10 cellular contexts compared by ENCODE assay signal in the genomic region with DNA sequence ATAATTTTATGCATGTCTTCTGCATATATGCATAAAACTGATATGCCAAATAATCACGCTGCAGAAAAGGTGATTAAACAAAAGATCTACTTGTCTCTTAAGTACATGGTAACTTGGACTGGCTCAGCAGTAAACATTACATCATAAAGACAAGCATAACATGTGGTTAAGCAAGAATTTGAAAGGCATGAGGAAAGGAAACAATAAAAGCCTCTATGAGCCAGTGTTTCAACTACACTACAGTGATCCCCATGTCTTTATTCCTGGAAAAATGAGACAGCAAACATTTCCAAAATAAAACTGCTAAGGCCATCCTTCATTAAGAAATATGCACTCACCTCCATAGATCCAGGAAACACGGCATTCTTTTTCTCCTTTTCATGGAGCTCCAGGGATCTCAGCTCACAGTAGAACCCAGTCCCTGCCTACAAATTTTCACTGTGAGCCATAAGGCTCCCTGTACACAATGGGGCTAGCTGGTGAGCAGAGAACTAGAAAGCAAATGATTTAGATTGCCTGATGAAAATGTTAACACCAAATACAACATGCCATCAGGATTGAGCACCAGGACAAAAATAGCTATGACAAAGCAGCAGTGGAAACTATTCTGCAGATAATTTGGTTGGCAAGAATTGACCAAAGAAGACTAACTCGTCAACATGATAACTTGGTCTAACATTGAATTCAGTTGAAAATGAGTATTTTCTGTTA.
DNase-seq lines count a peak whose midpoint lies in the region; ATAC-seq, FAIRE-seq and TF ChIP-seq lines count a peak whose summit lies in the region.
"Had no signal": no experiment of that assay in that cellular context is flagged by ENCODE, and none has a peak within 500 bp of the region (broad histone marks: within the 10 kb centered on the region; RNA-seq: fewer than 3 reads in every experiment).

No MANE protein-coding gene starts in this region.

- H3K4me3 ChIP-seq in HL-60 (replicated peaks; ENCODE audit: insufficient read depth, low read length) (no peak overlapping the region), SJCRH30 (peak overlapping the region; percentile 26), stomach smooth muscle (ENCODE audit: low read length in 2 of 2) (peak overlapping the region in 1 of 2 donors; percentile 17), small intestine (ENCODE audit: low read depth in 1 of 2, low read length in 2 of 2) (no peak overlapping the region)

- H3K36me3 ChIP-seq in SJCRH30 = no peaks in the 10 kb centered on the region
- H3K36me3 ChIP-seq in stomach smooth muscle (ENCODE audit: control insufficient read depth in 2 of 2, insufficient read depth in 2 of 2, low read length in 2 of 2) = peaks cover 0 to 2% of the 10 kb centered on the region in 2 donors
- H3K36me3 ChIP-seq in small intestine (ENCODE audit: control insufficient read depth in 2 of 2, insufficient read depth in 2 of 2, low read length in 2 of 2) = no peaks in the 10 kb centered on the region

- H3K9me3 ChIP-seq in SJCRH30 (replicated peaks) (peaks cover 8% of the 10 kb centered on the region; the same call in 1 of the 2 replicates), stomach smooth muscle (ENCODE audit: control insufficient read depth in 2 of 2, low read length in 2 of 2) (peaks cover 4% of the 10 kb centered on the region in 2 donors), small intestine (ENCODE audit: control insufficient read depth, low read depth) (no peaks in the 10 kb centered on the region)

- no peak for FAIRE-seq in D721Med (lab: Jason Lieb, UNC)
- FAIRE-seq in small intestine (lab: Jason Lieb, UNC) = no peak

- peak; percentile 84 for ATAC-seq in foreskin keratinocyte
- no peak for ATAC-seq in GM21360 (IDR thresholded peaks at IDR 0.05; ENCODE audit: unreplicated experiment)
- no peak for ATAC-seq in GM18868 (IDR thresholded peaks at IDR 0.05; ENCODE audit: unreplicated experiment)

- H3K4me1 ChIP-seq in SJCRH30 (peaks cover 17% of the 10 kb centered on the region), foreskin keratinocyte (no peaks in the 10 kb centered on the region), stomach smooth muscle (ENCODE audit: control insufficient read depth, insufficient read depth, low read length) (peaks cover 2% of the 10 kb centered on the region), small intestine (ENCODE audit: control insufficient read depth in 2 of 2, insufficient read depth in 1 of 2, low read depth in 1 of 2, low read length in 1 of 2) (no peaks in the 10 kb centered on the region)

- peak; percentile 12 to 26 for DNase-seq in HL-60 (ENCODE audit: low read depth in 1 of 2, low spot score in 1 of 2)
- peak; percentile 43 to 81 for DNase-seq in SJCRH30
- DNase-seq in foreskin keratinocyte = peak; percentile 57 to 61
- DNase-seq in D721Med (ENCODE audit: insufficient read length, low spot score) = no peak
- no peak for DNase-seq in small intestine
- DNase-seq: NK-92 treated with Interleukin-12 subunit alpha and Interleukin-12 subunit beta, amount 100 ng/mL, for 24 hours; occipital lobe had no signal

- H3K27me3 ChIP-seq in HL-60 (ENCODE audit: insufficient read depth, poor library complexity, severe bottlenecking) (no peaks in the 10 kb centered on the region), SJCRH30 (no peaks in the 10 kb centered on the region), foreskin keratinocyte (no peaks in the 10 kb centered on the region), stomach smooth muscle (ENCODE audit: control insufficient read depth in 1 of 2, insufficient read depth in 2 of 2, low read length in 2 of 2) (no peaks in the 10 kb centered on the region), small intestine (ENCODE audit: control insufficient read depth in 2 of 2, insufficient read depth in 2 of 2, low read length in 2 of 2) (no peaks in the 10 kb centered on the region)

- no peak overlapping the region for H3K9ac ChIP-seq in stomach smooth muscle (ENCODE audit: low read length in 2 of 2)

- TF ChIP-seq CTCF in HL-60 (IDR thresholded peaks at IDR 0.05; ENCODE audit: insufficient read depth, low read length) = no peak
- no peak for TF ChIP-seq CTCF in foreskin keratinocyte (conservative IDR thresholded peaks at IDR 0.05)
- no peak for TF ChIP-seq CTCF in D721Med (IDR thresholded peaks at IDR 0.05; ENCODE audit: insufficient read depth, missing control alignments)

- WGBS in small intestine, 3 donors = 54 to 73% (median 54%) methylated on average over 3 of the region's 3 CpGs

- H3K27ac ChIP-seq in HL-60 (replicated peaks) (no peak overlapping the region), SJCRH30 (peak overlapping the region; percentile 94), foreskin keratinocyte (no peak overlapping the region), stomach smooth muscle (ENCODE audit: low read length) (peak overlapping the region; percentile 53), small intestine (ENCODE audit: low read depth in 1 of 2, low read length in 1 of 2) (no peak overlapping the region)

Comparison
In these comparisons a context has a peak if more than half of its experiments do, and no peak if none do; other contexts are left out.
1. DNase-seq: peak in HL-60 (2 of 2), SJCRH30 (2 of 2) and foreskin keratinocyte (2 of 2); none in D721Med (single experiment) and small intestine (single experiment).
2. H3K27ac ChIP-seq: peak in SJCRH30 (single experiment) and stomach smooth muscle (single experiment); none in HL-60 (single experiment), foreskin keratinocyte (single experiment) and small intestine (0 of 2).